14 cellular contexts compared by ENCODE assay signal in the genomic region with DNA sequence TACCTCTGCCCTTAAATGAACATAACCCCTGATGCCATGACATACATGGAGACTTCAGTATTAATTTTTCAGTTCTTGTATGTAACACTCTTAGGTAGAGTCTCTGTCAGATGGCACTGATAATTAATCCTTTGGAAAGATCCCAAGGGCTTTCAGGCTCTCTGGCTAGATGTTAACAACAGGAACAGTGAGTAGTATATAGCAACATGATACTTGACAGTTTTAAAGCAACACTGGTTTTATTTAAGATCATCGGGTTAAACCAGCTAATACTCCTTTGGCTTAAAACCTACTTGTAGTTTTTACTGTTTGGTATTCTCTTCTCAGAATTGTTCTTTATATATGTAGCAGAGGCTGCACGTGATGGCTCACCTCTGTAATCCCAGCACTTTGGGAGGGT.
DNase-seq lines count a peak whose midpoint lies in the region; ATAC-seq and TF ChIP-seq lines count a peak whose summit lies in the region.
"Had no signal": no experiment of that assay in that cellular context is flagged by ENCODE, and none has a peak within 500 bp of the region (broad histone marks: within the 10 kb centered on the region; RNA-seq: fewer than 3 reads in every experiment).

No MANE protein-coding gene starts in this region.

- ATAC-seq in SK-N-SH treated with all-trans-retinoic acid at 6 μM for 48 hours (peak; percentile 26; the same call in 1 of the 3 replicates), GM19467 (IDR thresholded peaks at IDR 0.05; ENCODE audit: unreplicated experiment) (no peak)
- ATAC-seq: Right ventricle myocardium inferior had no signal

- DNase-seq in NCI-H2107 treated with DMSO at 0.1 percent for 48 hours (lab: John Stamatoyannopoulos, UW; ENCODE audit: unreplicated experiment) (peak; percentile 33), NCI-H2107 (lab: John Stamatoyannopoulos, UW) (no peak), NCI-H446 (lab: John Stamatoyannopoulos, UW) (peak; percentile 4 to 51), NCI-H1930 (lab: John Stamatoyannopoulos, UW) (no peak), GM03348 (ENCODE audit: low spot score) (no peak), T-helper 2 cell (no peak)
- DNase-seq: DMS79, KG1, NCI-H1417, NCI-H2081, NCI-H526 had no signal

TF ChIP-seq in SK-N-SH treated with all-trans-retinoic acid at 6 μM for 48 hours, 23 proteins besides CTCF, POLR2A, EP300 and RAD21:
- TF ChIP-seq TCF4 (CRISPR knock-in tag; IDR thresholded peaks at IDR 0.05; ENCODE audit: borderline replicate concordance) (no peak), ARNTL (CRISPR knock-in tag; IDR thresholded peaks at IDR 0.05; ENCODE audit: borderline replicate concordance, low read depth) (no peak), SNAI2 (CRISPR knock-in tag; IDR thresholded peaks at IDR 0.05) (no peak), ZFP3 (CRISPR knock-in tag; IDR thresholded peaks at IDR 0.05) (no peak), ZNF8 (CRISPR knock-in tag; IDR thresholded peaks at IDR 0.05) (no peak), ISL1 (CRISPR knock-in tag; IDR thresholded peaks at IDR 0.05) (no peak), TOX (CRISPR knock-in tag; IDR thresholded peaks at IDR 0.05; ENCODE audit: borderline replicate concordance) (no peak), OSR1 (CRISPR knock-in tag; IDR thresholded peaks at IDR 0.05) (no peak), ZNF565 (CRISPR knock-in tag; conservative IDR thresholded peaks at IDR 0.05; ENCODE audit: low read depth) (no peak), ESRRG (CRISPR knock-in tag; IDR thresholded peaks at IDR 0.05) (no peak), RARB (CRISPR knock-in tag; IDR thresholded peaks at IDR 0.05) (no peak), PPARA (CRISPR knock-in tag; IDR thresholded peaks at IDR 0.05; ENCODE audit: borderline replicate concordance) (no peak), ZNF70 (CRISPR knock-in tag; IDR thresholded peaks at IDR 0.05) (no peak), BACH2 (CRISPR knock-in tag; IDR thresholded peaks at IDR 0.05; ENCODE audit: borderline replicate concordance) (no peak), CSDC2 (CRISPR knock-in tag; IDR thresholded peaks at IDR 0.05) (no peak), ZFP30 (CRISPR knock-in tag; IDR thresholded peaks at IDR 0.05) (no peak)
- TF ChIP-seq, protein P1, sequence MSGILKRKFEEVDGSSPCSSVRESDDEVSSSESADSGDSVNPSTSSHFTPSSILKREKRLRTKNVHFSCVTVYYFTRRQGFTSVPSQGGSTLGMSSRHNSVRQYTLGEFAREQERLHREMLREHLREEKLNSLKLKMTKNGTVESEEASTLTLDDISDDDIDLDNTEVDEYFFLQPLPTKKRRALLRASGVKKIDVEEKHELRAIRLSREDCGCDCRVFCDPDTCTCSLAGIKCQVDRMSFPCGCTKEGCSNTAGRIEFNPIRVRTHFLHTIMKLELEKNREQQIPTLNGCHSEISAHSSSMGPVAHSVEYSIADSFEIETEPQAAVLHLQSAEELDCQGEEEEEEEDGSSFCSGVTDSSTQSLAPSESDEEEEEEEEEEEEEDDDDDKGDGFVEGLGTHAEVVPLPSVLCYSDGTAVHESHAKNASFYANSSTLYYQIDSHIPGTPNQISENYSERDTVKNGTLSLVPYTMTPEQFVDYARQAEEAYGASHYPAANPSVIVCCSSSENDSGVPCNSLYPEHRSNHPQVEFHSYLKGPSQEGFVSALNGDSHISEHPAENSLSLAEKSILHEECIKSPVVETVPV (CRISPR knock-in tag; IDR thresholded peaks at IDR 0.05): no peak
- TF ChIP-seq, protein P2, sequence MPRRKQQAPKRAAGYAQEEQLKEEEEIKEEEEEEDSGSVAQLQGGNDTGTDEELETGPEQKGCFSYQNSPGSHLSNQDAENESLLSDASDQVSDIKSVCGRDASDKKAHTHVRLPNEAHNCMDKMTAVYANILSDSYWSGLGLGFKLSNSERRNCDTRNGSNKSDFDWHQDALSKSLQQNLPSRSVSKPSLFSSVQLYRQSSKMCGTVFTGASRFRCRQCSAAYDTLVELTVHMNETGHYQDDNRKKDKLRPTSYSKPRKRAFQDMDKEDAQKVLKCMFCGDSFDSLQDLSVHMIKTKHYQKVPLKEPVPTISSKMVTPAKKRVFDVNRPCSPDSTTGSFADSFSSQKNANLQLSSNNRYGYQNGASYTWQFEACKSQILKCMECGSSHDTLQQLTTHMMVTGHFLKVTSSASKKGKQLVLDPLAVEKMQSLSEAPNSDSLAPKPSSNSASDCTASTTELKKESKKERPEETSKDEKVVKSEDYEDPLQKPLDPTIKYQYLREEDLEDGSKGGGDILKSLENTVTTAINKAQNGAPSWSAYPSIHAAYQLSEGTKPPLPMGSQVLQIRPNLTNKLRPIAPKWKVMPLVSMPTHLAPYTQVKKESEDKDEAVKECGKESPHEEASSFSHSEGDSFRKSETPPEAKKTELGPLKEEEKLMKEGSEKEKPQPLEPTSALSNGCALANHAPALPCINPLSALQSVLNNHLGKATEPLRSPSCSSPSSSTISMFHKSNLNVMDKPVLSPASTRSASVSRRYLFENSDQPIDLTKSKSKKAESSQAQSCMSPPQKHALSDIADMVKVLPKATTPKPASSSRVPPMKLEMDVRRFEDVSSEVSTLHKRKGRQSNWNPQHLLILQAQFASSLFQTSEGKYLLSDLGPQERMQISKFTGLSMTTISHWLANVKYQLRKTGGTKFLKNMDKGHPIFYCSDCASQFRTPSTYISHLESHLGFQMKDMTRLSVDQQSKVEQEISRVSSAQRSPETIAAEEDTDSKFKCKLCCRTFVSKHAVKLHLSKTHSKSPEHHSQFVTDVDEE (CRISPR knock-in tag; IDR thresholded peaks at IDR 0.05): no peak
- TF ChIP-seq, protein P3, sequence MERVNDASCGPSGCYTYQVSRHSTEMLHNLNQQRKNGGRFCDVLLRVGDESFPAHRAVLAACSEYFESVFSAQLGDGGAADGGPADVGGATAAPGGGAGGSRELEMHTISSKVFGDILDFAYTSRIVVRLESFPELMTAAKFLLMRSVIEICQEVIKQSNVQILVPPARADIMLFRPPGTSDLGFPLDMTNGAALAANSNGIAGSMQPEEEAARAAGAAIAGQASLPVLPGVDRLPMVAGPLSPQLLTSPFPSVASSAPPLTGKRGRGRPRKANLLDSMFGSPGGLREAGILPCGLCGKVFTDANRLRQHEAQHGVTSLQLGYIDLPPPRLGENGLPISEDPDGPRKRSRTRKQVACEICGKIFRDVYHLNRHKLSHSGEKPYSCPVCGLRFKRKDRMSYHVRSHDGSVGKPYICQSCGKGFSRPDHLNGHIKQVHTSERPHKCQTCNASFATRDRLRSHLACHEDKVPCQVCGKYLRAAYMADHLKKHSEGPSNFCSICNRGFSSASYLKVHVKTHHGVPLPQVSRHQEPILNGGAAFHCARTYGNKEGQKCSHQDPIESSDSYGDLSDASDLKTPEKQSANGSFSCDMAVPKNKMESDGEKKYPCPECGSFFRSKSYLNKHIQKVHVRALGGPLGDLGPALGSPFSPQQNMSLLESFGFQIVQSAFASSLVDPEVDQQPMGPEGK (CRISPR knock-in tag; IDR thresholded peaks at IDR 0.05; ENCODE audit: borderline replicate concordance): no peak
- TF ChIP-seq, protein P4, sequence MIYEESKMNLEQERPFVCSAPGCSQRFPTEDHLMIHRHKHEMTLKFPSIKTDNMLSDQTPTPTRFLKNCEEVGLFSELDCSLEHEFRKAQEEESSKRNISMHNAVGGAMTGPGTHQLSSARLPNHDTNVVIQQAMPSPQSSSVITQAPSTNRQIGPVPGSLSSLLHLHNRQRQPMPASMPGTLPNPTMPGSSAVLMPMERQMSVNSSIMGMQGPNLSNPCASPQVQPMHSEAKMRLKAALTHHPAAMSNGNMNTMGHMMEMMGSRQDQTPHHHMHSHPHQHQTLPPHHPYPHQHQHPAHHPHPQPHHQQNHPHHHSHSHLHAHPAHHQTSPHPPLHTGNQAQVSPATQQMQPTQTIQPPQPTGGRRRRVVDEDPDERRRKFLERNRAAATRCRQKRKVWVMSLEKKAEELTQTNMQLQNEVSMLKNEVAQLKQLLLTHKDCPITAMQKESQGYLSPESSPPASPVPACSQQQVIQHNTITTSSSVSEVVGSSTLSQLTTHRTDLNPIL (CRISPR knock-in tag; IDR thresholded peaks at IDR 0.05; ENCODE audit: low read depth): no peak

Comparison
In these comparisons a context has a peak if more than half of its experiments do, and no peak if none do; other contexts are left out.
1. DNase-seq: peak in NCI-H2107 treated with DMSO at 0.1 percent for 48 hours (single experiment) and NCI-H446 (2 of 2); none in NCI-H2107 (single experiment), NCI-H1930 (0 of 2), GM03348 (single experiment) and T-helper 2 cell (0 of 5).